1 cellular context compared by ENCODE assay signal in the genomic region with DNA sequence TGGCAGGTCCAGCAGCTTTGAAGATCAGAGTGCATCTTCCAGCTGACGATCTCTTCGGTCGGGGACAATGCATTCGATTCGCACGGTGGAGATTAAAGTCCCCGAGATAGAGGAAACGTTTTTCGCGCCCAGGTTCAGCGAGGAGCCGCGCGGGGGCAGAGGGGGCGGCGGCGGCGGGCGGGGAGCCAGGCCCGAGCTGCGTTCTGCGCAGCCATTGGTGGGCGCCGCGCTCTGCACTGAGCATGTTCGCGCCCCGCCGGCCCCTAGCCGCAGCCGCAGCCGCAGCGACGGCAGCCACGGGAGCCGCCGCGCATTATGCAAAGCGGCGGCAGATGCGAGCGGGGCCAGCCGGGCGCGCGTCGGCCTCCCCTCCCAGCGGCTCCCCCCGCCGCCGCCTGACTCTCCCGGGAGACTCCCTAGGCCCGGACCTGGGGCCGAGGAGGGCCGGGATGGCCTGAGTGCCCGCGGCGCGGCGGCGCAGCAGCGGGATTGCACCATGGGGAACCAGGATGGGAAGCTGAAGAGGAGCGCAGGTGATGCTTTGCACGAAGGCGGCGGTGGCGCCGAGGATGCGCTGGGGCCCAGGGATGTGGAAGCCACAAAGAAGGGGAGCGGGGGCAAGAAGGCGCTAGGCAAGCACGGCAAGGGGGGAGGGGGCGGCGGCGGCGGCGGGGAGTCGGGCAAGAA.
TF ChIP-seq lines count a peak whose summit lies in the region.

TSS of gene FMN2 (plus strand) at position 270 of the 687 bp plus-strand sequence. CDS start at position 497, 227 bp downstream.

TF ChIP-seq in HEK293, 187 proteins besides CTCF, POLR2A, EP300 and RAD21 (continued from another document and continues in another):
- TF ChIP-seq ZNF692 (tag by site-specific recombination; IDR thresholded peaks at IDR 0.05) (peak; percentile 80), ZNF610 (tag by site-specific recombination; IDR thresholded peaks at IDR 0.05; ENCODE audit: borderline replicate concordance) (no peak; the same call in 1 of the 2 replicates), ZBTB17 (tag by site-specific recombination; IDR thresholded peaks at IDR 0.05) (peak; percentile 80), ZNF169 (tag by site-specific recombination; IDR thresholded peaks at IDR 0.05) (no peak), BCL11A (tag by site-specific recombination; IDR thresholded peaks at IDR 0.05; ENCODE audit: low read depth) (no peak), ZNF274 (IDR thresholded peaks at IDR 0.05; ENCODE audit: low read length) (no peak), ZNF274 (tag by site-specific recombination; IDR thresholded peaks at IDR 0.05; ENCODE audit: borderline replicate concordance) (no peak), ZNF350 (tag by site-specific recombination; IDR thresholded peaks at IDR 0.05) (no peak), ZNF585B (tag by site-specific recombination; IDR thresholded peaks at IDR 0.05) (no peak), INSM2 (tag by site-specific recombination; IDR thresholded peaks at IDR 0.05) (no peak), KLF16 (tag by site-specific recombination; IDR thresholded peaks at IDR 0.05) (no peak; the same call in 1 of the 2 replicates), PRDM10 (tag by site-specific recombination; IDR thresholded peaks at IDR 0.05) (no peak), ZNF324 (tag by site-specific recombination; IDR thresholded peaks at IDR 0.05) (no peak), TSHZ1 (tag by site-specific recombination; IDR thresholded peaks at IDR 0.05; ENCODE audit: borderline replicate concordance) (no peak), ZNF549 (tag by site-specific recombination; IDR thresholded peaks at IDR 0.05) (peak; percentile 62), MYNN (tag by site-specific recombination; IDR thresholded peaks at IDR 0.05; ENCODE audit: borderline replicate concordance) (no peak), ZNF624 (tag by site-specific recombination; IDR thresholded peaks at IDR 0.05) (no peak), ZFP41 (tag by site-specific recombination; IDR thresholded peaks at IDR 0.05; ENCODE audit: borderline replicate concordance) (no peak), HOXD13 (CRISPR knock-in tag; IDR thresholded peaks at IDR 0.05; ENCODE audit: borderline replicate concordance) (no peak), ZNF221 (tag by site-specific recombination; IDR thresholded peaks at IDR 0.05; ENCODE audit: borderline replicate concordance) (no peak; the same call in 1 of the 2 replicates), SCRT2 (tag by site-specific recombination; IDR thresholded peaks at IDR 0.05) (no peak), ZXDB (tag by site-specific recombination; IDR thresholded peaks at IDR 0.05) (no peak), ZNF830 (tag by site-specific recombination; IDR thresholded peaks at IDR 0.05; ENCODE audit: low read depth) (no peak), ZNF157 (tag by site-specific recombination; IDR thresholded peaks at IDR 0.05) (no peak), ZNF596 (tag by site-specific recombination; IDR thresholded peaks at IDR 0.05) (peak; percentile 66; the same call in 1 of the 2 replicates), PRDM4 (tag by site-specific recombination; IDR thresholded peaks at IDR 0.05) (no peak), ZNF311 (tag by site-specific recombination; IDR thresholded peaks at IDR 0.05; ENCODE audit: borderline replicate concordance) (no peak), ZNF223 (tag by site-specific recombination; IDR thresholded peaks at IDR 0.05) (no peak), RBAK (tag by site-specific recombination; IDR thresholded peaks at IDR 0.05) (no peak), KLF7 (tag by site-specific recombination; IDR thresholded peaks at IDR 0.05; ENCODE audit: borderline replicate concordance) (no peak), ZNF837 (tag by site-specific recombination; IDR thresholded peaks at IDR 0.05) (no peak), ZNF148 (tag by site-specific recombination; IDR thresholded peaks at IDR 0.05; ENCODE audit: borderline replicate concordance) (no peak), ZBTB20 (tag by site-specific recombination; IDR thresholded peaks at IDR 0.05) (peak; percentile 67), ZNF654 (tag by site-specific recombination; IDR thresholded peaks at IDR 0.05; ENCODE audit: low read depth) (no peak)
- TF ChIP-seq, protein P1, sequence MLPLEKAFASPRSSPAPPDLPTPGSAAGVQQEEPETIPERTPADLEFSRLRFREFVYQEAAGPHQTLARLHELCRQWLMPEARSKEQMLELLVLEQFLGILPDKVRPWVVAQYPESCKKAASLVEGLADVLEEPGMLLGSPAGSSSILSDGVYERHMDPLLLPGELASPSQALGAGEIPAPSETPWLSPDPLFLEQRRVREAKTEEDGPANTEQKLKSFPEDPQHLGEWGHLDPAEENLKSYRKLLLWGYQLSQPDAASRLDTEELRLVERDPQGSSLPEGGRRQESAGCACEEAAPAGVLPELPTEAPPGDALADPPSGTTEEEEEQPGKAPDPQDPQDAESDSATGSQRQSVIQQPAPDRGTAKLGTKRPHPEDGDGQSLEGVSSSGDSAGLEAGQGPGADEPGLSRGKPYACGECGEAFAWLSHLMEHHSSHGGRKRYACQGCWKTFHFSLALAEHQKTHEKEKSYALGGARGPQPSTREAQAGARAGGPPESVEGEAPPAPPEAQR (tag by site-specific recombination; IDR thresholded peaks at IDR 0.05), result no peak
- TF ChIP-seq, protein P2, sequence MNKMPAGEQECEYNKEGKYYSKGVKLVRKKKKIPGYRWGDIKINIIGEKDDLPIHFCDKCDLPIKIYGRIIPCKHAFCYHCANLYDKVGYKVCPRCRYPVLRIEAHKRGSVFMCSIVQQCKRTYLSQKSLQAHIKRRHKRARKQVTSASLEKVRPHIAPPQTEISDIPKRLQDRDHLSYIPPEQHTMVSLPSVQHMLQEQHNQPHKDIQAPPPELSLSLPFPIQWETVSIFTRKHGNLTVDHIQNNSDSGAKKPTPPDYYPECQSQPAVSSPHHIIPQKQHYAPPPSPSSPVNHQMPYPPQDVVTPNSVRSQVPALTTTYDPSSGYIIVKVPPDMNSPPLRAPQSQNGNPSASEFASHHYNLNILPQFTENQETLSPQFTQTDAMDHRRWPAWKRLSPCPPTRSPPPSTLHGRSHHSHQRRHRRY (tag by site-specific recombination; IDR thresholded peaks at IDR 0.05), result no peak
